In genomic region chr14:69580009-69580577, GRCh38 we compare ENCODE assay signal across 1 cellular context.
TF ChIP-seq lines count a peak whose summit lies in the region.

No MANE protein-coding gene starts in this region.

TF ChIP-seq in HepG2, 621 proteins besides CTCF, POLR2A, EP300 and RAD21 (continued from another document and continues in another):
- TF ChIP-seq, protein P1, sequence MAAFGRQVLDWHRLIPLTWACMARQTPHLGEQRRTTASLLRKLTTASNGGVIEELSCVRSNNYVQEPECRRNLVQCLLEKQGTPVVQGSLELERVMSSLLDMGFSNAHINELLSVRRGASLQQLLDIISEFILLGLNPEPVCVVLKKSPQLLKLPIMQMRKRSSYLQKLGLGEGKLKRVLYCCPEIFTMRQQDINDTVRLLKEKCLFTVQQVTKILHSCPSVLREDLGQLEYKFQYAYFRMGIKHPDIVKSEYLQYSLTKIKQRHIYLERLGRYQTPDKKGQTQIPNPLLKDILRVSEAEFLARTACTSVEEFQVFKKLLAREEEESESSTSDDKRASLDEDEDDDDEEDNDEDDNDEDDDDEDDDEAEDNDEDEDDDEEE (CRISPR knock-in tag; IDR thresholded peaks at IDR 0.05): no peak
- TF ChIP-seq ZNF703 (CRISPR knock-in tag; IDR thresholded peaks at IDR 0.05; ENCODE audit: borderline replicate concordance) (no peak), ZFP37 (CRISPR knock-in tag; IDR thresholded peaks at IDR 0.05; ENCODE audit: borderline replicate concordance) (no peak), ZNF598 (CRISPR knock-in tag; IDR thresholded peaks at IDR 0.05; ENCODE audit: borderline replicate concordance) (0 out of 2 replicates have a peak, but pooled peaks have one; percentile 51), NR3C1 (CRISPR knock-in tag; IDR thresholded peaks at IDR 0.05) (no peak), DRAP1 (CRISPR knock-in tag; IDR thresholded peaks at IDR 0.05) (no peak), SOX13 (IDR thresholded peaks at IDR 0.05) (no peak), SOX13 (CRISPR knock-in tag; conservative IDR thresholded peaks at IDR 0.05 in 1 of 2, IDR thresholded peaks at IDR 0.05 in 1 of 2) (peak in 1 of 2 experiments; percentile 78; a peak in 2 of 4 replicates), RBM39 (IDR thresholded peaks at IDR 0.05; ENCODE audit: low read depth, low read length, poor library complexity, severe bottlenecking) (no peak), HDAC1 (CRISPR knock-in tag; IDR thresholded peaks at IDR 0.05) (peak; percentile 75), CBX5 (CRISPR knock-in tag; IDR thresholded peaks at IDR 0.05; ENCODE audit: borderline replicate concordance) (peak; percentile 58; the same call in 1 of the 2 replicates), TBP (CRISPR knock-in tag; IDR thresholded peaks at IDR 0.05) (no peak), TOPORS (CRISPR knock-in tag; IDR thresholded peaks at IDR 0.05) (no peak), ZNF441 (CRISPR knock-in tag; IDR thresholded peaks at IDR 0.05; ENCODE audit: borderline replicate concordance) (no peak), AKNA (CRISPR knock-in tag; IDR thresholded peaks at IDR 0.05; ENCODE audit: borderline replicate concordance) (no peak), NFYC (CRISPR knock-in tag; IDR thresholded peaks at IDR 0.05) (no peak), NKX3-1 (CRISPR knock-in tag; IDR thresholded peaks at IDR 0.05) (no peak), NFE2L2 (IDR thresholded peaks at IDR 0.05; ENCODE audit: low read length) (no peak), CHD4 (IDR thresholded peaks at IDR 0.05; ENCODE audit: borderline replicate concordance, low read length) (no peak), FOXO4 (CRISPR knock-in tag; conservative IDR thresholded peaks at IDR 0.05) (no peak), U2AF1 (optimal IDR thresholded peaks at IDR 0.05; ENCODE audit: low read depth, low read length) (no peak), CENPBD1 (CRISPR knock-in tag; IDR thresholded peaks at IDR 0.05; ENCODE audit: borderline replicate concordance, low read depth) (no peak), MBNL3 (CRISPR knock-in tag; conservative IDR thresholded peaks at IDR 0.05) (no peak), ATF2 (CRISPR knock-in tag; IDR thresholded peaks at IDR 0.05) (peak; percentile 53; the same call in 1 of the 2 replicates), ZKSCAN1 (IDR thresholded peaks at IDR 0.05; ENCODE audit: low read length) (no peak), ZNF704 (CRISPR knock-in tag; IDR thresholded peaks at IDR 0.05; ENCODE audit: borderline replicate concordance) (no peak), HCFC1 (IDR thresholded peaks at IDR 0.05; ENCODE audit: low read depth, low read length) (no peak)
- TF ChIP-seq, protein P2, sequence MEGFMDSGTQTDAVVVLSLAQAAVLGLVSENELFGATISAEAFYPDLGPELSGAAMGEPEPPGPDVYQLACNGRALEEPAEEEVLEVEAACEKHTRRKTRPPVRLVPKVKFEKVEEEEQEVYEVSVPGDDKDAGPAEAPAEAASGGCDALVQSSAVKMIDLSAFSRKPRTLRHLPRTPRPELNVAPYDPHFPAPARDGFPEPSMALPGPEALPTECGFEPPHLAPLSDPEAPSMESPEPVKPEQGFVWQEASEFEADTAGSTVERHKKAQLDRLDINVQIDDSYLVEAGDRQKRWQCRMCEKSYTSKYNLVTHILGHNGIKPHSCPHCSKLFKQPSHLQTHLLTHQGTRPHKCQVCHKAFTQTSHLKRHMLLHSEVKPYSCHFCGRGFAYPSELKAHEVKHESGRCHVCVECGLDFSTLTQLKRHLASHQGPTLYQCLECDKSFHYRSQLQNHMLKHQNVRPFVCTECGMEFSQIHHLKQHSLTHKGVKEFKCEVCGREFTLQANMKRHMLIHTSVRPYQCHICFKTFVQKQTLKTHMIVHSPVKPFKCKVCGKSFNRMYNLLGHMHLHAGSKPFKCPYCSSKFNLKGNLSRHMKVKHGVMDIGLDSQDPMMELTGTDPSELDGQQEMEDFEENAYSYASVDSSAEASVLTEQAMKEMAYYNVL (CRISPR knock-in tag; IDR thresholded peaks at IDR 0.05; ENCODE audit: borderline replicate concordance): peak; percentile 84
- TF ChIP-seq, protein P3, sequence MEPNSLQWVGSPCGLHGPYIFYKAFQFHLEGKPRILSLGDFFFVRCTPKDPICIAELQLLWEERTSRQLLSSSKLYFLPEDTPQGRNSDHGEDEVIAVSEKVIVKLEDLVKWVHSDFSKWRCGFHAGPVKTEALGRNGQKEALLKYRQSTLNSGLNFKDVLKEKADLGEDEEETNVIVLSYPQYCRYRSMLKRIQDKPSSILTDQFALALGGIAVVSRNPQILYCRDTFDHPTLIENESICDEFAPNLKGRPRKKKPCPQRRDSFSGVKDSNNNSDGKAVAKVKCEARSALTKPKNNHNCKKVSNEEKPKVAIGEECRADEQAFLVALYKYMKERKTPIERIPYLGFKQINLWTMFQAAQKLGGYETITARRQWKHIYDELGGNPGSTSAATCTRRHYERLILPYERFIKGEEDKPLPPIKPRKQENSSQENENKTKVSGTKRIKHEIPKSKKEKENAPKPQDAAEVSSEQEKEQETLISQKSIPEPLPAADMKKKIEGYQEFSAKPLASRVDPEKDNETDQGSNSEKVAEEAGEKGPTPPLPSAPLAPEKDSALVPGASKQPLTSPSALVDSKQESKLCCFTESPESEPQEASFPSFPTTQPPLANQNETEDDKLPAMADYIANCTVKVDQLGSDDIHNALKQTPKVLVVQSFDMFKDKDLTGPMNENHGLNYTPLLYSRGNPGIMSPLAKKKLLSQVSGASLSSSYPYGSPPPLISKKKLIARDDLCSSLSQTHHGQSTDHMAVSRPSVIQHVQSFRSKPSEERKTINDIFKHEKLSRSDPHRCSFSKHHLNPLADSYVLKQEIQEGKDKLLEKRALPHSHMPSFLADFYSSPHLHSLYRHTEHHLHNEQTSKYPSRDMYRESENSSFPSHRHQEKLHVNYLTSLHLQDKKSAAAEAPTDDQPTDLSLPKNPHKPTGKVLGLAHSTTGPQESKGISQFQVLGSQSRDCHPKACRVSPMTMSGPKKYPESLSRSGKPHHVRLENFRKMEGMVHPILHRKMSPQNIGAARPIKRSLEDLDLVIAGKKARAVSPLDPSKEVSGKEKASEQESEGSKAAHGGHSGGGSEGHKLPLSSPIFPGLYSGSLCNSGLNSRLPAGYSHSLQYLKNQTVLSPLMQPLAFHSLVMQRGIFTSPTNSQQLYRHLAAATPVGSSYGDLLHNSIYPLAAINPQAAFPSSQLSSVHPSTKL (CRISPR knock-in tag; IDR thresholded peaks at IDR 0.05): peak; percentile 75; the same call in 1 of the 2 replicates
- TF ChIP-seq, protein P4, sequence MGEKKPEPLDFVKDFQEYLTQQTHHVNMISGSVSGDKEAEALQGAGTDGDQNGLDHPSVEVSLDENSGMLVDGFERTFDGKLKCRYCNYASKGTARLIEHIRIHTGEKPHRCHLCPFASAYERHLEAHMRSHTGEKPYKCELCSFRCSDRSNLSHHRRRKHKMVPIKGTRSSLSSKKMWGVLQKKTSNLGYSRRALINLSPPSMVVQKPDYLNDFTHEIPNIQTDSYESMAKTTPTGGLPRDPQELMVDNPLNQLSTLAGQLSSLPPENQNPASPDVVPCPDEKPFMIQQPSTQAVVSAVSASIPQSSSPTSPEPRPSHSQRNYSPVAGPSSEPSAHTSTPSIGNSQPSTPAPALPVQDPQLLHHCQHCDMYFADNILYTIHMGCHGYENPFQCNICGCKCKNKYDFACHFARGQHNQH (CRISPR knock-in tag; IDR thresholded peaks at IDR 0.05): peak; percentile 61; the same call in 1 of the 2 replicates
- TF ChIP-seq, protein P5, sequence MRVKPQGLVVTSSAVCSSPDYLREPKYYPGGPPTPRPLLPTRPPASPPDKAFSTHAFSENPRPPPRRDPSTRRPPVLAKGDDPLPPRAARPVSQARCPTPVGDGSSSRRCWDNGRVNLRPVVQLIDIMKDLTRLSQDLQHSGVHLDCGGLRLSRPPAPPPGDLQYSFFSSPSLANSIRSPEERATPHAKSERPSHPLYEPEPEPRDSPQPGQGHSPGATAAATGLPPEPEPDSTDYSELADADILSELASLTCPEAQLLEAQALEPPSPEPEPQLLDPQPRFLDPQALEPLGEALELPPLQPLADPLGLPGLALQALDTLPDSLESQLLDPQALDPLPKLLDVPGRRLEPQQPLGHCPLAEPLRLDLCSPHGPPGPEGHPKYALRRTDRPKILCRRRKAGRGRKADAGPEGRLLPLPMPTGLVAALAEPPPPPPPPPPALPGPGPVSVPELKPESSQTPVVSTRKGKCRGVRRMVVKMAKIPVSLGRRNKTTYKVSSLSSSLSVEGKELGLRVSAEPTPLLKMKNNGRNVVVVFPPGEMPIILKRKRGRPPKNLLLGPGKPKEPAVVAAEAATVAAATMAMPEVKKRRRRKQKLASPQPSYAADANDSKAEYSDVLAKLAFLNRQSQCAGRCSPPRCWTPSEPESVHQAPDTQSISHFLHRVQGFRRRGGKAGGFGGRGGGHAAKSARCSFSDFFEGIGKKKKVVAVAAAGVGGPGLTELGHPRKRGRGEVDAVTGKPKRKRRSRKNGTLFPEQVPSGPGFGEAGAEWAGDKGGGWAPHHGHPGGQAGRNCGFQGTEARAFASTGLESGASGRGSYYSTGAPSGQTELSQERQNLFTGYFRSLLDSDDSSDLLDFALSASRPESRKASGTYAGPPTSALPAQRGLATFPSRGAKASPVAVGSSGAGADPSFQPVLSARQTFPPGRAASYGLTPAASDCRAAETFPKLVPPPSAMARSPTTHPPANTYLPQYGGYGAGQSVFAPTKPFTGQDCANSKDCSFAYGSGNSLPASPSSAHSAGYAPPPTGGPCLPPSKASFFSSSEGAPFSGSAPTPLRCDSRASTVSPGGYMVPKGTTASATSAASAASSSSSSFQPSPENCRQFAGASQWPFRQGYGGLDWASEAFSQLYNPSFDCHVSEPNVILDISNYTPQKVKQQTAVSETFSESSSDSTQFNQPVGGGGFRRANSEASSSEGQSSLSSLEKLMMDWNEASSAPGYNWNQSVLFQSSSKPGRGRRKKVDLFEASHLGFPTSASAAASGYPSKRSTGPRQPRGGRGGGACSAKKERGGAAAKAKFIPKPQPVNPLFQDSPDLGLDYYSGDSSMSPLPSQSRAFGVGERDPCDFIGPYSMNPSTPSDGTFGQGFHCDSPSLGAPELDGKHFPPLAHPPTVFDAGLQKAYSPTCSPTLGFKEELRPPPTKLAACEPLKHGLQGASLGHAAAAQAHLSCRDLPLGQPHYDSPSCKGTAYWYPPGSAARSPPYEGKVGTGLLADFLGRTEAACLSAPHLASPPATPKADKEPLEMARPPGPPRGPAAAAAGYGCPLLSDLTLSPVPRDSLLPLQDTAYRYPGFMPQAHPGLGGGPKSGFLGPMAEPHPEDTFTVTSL (CRISPR knock-in tag; IDR thresholded peaks at IDR 0.05; ENCODE audit: borderline replicate concordance): peak; percentile 83
